8 cellular contexts compared by ENCODE assay signal in genomic region chr17:7632492-7632894, GRCh38. TPM values are rescaled to one million over a fixed set of nuclear protein-coding genes. Genes with fewer than 3 reads are reported as not detected.
DNase-seq lines count a peak whose midpoint lies in the region; ATAC-seq and TF ChIP-seq lines count a peak whose summit lies in the region.

No MANE protein-coding gene starts in this region.

- H3K9me3 ChIP-seq in gastroesophageal sphincter: no peaks in the 10 kb centered on the region
- no peaks in the 10 kb centered on the region for H3K9me3 ChIP-seq in thyroid gland

- WGBS in gastroesophageal sphincter (ENCODE audit: low coverage in 1 of 2), 2 donors: 28 to 55% methylated on average over 5 to 6 of the region's 6 CpGs
- WGBS in thyroid gland, 2 donors: 53 to 56% methylated on average over 6 of the region's 6 CpGs

- TF ChIP-seq POLR2A in gastroesophageal sphincter (IDR thresholded peaks at IDR 0.05): no peak
- TF ChIP-seq POLR2A in thyroid gland (IDR thresholded peaks at IDR 0.05): no peak

- intact Hi-C loops in thyroid gland (cut with DNase I): loop anchor here (5.0 kb wide), 1 partner anchor 55 kb away; the partner anchor contains the start of genes TP53 and WRAP53

- TF ChIP-seq EP300 in gastroesophageal sphincter (IDR thresholded peaks at IDR 0.05): no peak

- peak; percentile 62 for TF ChIP-seq CTCF in VCaP (conservative IDR thresholded peaks at IDR 0.05)
- TF ChIP-seq CTCF in gastroesophageal sphincter (IDR thresholded peaks at IDR 0.05): peak in 3 of 4 experiments; percentile 54 to 57 (median 55)
- TF ChIP-seq CTCF in thyroid gland (IDR thresholded peaks at IDR 0.05): peak in 3 of 6 experiments; percentile 23 to 38 (median 38)

- H3K4me3 ChIP-seq in gastroesophageal sphincter: no peak overlapping the region
- no peak overlapping the region for H3K4me3 ChIP-seq in thyroid gland (replicated peaks in 1 of 3)

- H3K27me3 ChIP-seq in gastroesophageal sphincter: no peaks in the 10 kb centered on the region
- no peaks in the 10 kb centered on the region for H3K27me3 ChIP-seq in thyroid gland

- peaks cover 0 to 7% (median 2%) of the 10 kb centered on the region in 3 donors for H3K4me1 ChIP-seq in gastroesophageal sphincter
- peaks cover 0 to 4% of the 10 kb centered on the region in 2 donors for H3K4me1 ChIP-seq in thyroid gland

- DNase-seq in NCI-H510A treated with DMSO at 0.1 percent for 48 hours (lab: John Stamatoyannopoulos, UW) (peak; percentile 9), NCI-H510A (lab: John Stamatoyannopoulos, UW) (no peak), LHCN-M2 (ENCODE audit: low read depth) (peak; percentile 43), thyroid gland (peak; percentile 15 to 27)

- H3K27ac ChIP-seq in VCaP: no peak overlapping the region
- no peak overlapping the region for H3K27ac ChIP-seq in gastroesophageal sphincter
- H3K27ac ChIP-seq in thyroid gland: no peak overlapping the region

- no peaks in the 10 kb centered on the region for H3K36me3 ChIP-seq in gastroesophageal sphincter
- no peaks in the 10 kb centered on the region for H3K36me3 ChIP-seq in thyroid gland

- ATAC-seq in gastroesophageal sphincter (no peak), GM18909 (IDR thresholded peaks at IDR 0.05; ENCODE audit: poor library complexity, unreplicated experiment) (no peak), GM19455 (IDR thresholded peaks at IDR 0.05; ENCODE audit: unreplicated experiment) (no peak)

RNA-seq across cellular contexts. Expression of gene SHBG, which starts 2.6 kb away (rescaled TPM):
- total RNA-seq in LHCN-M2 (2014; rRNA removed) (0.23 TPM in 1 of 2 replicates, not detected in the other), gastroesophageal sphincter (1 to 10 TPM in 1 of 4 donors, under 1 TPM in 1, not detected in 2; 0.40 to 3.0 TPM), thyroid gland (under 1 TPM in 1 of 4 donors, not detected in 3; 0.83 TPM)
- 0.35 TPM for polyA plus RNA-seq in LHCN-M2 (2012)

RNA-seq across cellular contexts. Expression of gene SAT2, which starts 4.9 kb away (rescaled TPM):
- total RNA-seq in LHCN-M2 (2014; rRNA removed) (37.8 and 48.0 TPM in 2 replicates), gastroesophageal sphincter (10 to 100 TPM; 50.6 to 72.3 (median 62.3) TPM), thyroid gland (10 to 100 TPM; 59.5 to 74.2 (median 61.9) TPM)
- polyA plus RNA-seq in LHCN-M2 (2012): 92.7 TPM

RNA-seq across cellular contexts. Expression of gene FXR2, which starts 17.8 kb away (rescaled TPM):
- total RNA-seq in LHCN-M2 (2014; rRNA removed) (49.4 and 51.8 TPM in 2 replicates), gastroesophageal sphincter (10 to 100 TPM; 39.3 to 54.6 (median 47.4) TPM), thyroid gland (10 to 100 TPM; 27.6 to 37.5 (median 28.6) TPM)
- 30.5 TPM for polyA plus RNA-seq in LHCN-M2 (2012)

RNA-seq across cellular contexts. Expression of gene ATP1B2, which starts 18.2 kb away (rescaled TPM):
- total RNA-seq in LHCN-M2 (2014; rRNA removed): not detected in 2 replicates
- 0.07 TPM for polyA plus RNA-seq in LHCN-M2 (2012)
- total RNA-seq in gastroesophageal sphincter: 1 to 10 TPM in 3 of 4 donors, under 1 TPM in 1; 0.77 to 3.6 (median 2.3) TPM
- 1 to 10 TPM in 2 of 4 donors, under 1 TPM in 2; 0.40 to 1.7 (median 0.90) TPM for total RNA-seq in thyroid gland

RNA-seq across cellular contexts. Expression of gene SOX15, which starts 42.6 kb away (rescaled TPM):
- 0.96 and 2.0 TPM in 2 replicates for total RNA-seq in LHCN-M2 (2014; rRNA removed)
- polyA plus RNA-seq in LHCN-M2 (2012): 2.0 TPM
- 1 to 10 TPM; 5.1 to 9.0 (median 5.9) TPM for total RNA-seq in gastroesophageal sphincter
- 1 to 10 TPM in 1 of 4 donors, under 1 TPM in 1, not detected in 2; 0.67 to 3.1 TPM for total RNA-seq in thyroid gland
